ENCODE assay signal across 8 cellular contexts in genomic region chr19:18161691-18162039, GRCh38. TPM values are rescaled to one million over a fixed set of nuclear protein-coding genes. Genes with fewer than 3 reads are reported as not detected.
A peak's percentile ranks its signal among the peaks of the same experiment; 100 is the strongest.
DNase-seq lines count a peak whose midpoint lies in the region; ATAC-seq, FAIRE-seq and TF ChIP-seq lines count a peak whose summit lies in the region.

No MANE protein-coding gene starts in this region.

- no TSS peak for BruUV-seq in GM12878 (replicated peaks; lab: Mats Ljungman, UMichigan)

- DNase-seq in Right ventricle myocardium inferior (ENCODE audit: missing footprints) (no peak), cardiac septum (ENCODE audit: low spot score) (no peak), GM12878 (ENCODE audit: low read depth, low spot score) (no peak), mesothelial cell of epicardium (ENCODE audit: low spot score in 2 of 2, unreplicated experiment in 2 of 2) (no peak), NCI-H146 (lab: John Stamatoyannopoulos, UW) (no peak), HK-2 (ENCODE audit: unreplicated experiment) (no peak)

- H3K4me1 ChIP-seq in GM12878 (ENCODE audit: control insufficient read depth, insufficient read depth, low read length) (0 out of 2 replicates have a peak, but pooled peaks cover 5% of the 10 kb centered on the region), urinary bladder (ENCODE audit: insufficient read depth) (no peaks in the 10 kb centered on the region)

- POLR2A ChIA-PET in GM12878 (lab: Charles Lee), result no interaction called here

- H3K9me3 ChIP-seq in GM12878 (replicated peaks; ENCODE audit: control insufficient read depth, insufficient read depth, low read length), result no peaks in the 10 kb centered on the region

- H3K27ac ChIP-seq in GM12878 (ENCODE audit: control insufficient read depth, insufficient read depth), result no peak overlapping the region
- no peak overlapping the region for H3K27ac ChIP-seq in urinary bladder (ENCODE audit: low read depth)

- SMC1A ChIA-PET in GM12878 (lab: Charles Lee; ENCODE audit: uncharacterized antibody, unreplicated experiment), result no interaction called here

- peaks cover 7% of the 10 kb centered on the region in 2 experiments; a peak in 3 of 4 replicates for H3K36me3 ChIP-seq in GM12878 (ENCODE audit: control insufficient read depth in 2 of 2, insufficient read depth in 2 of 2, low read length in 1 of 2)
- H3K36me3 ChIP-seq in urinary bladder (ENCODE audit: insufficient read depth), result peaks cover 5% of the 10 kb centered on the region

- H3K36me3 Mint-ChIP-seq in mesothelial cell of epicardium, result peaks cover 24% of the 10 kb centered on the region

- no peak for TF ChIP-seq EP300 in GM12878 (IDR thresholded peaks at IDR 0.05; ENCODE audit: borderline replicate concordance in 1 of 2, control insufficient read depth in 1 of 2, low read depth in 2 of 2, low read length in 2 of 2)

- ATAC-seq in Right ventricle myocardium inferior (peak; percentile 7), GM12878 (no peak), GM21515 (IDR thresholded peaks at IDR 0.05; ENCODE audit: unreplicated experiment) (no peak)

- H3K27me3 Mint-ChIP-seq in mesothelial cell of epicardium (ENCODE audit: low read depth), result no peaks in the 10 kb centered on the region

- no peak overlapping the region for H3K27ac Mint-ChIP-seq in mesothelial cell of epicardium

- no peak for FAIRE-seq in GM12878 (lab: Jason Lieb, UNC)

- H3K27me3 ChIP-seq in GM12878 (replicated peaks in 1 of 2; ENCODE audit: control insufficient read depth in 2 of 2, insufficient read depth in 2 of 2, low read length in 1 of 2), result no peaks in the 10 kb centered on the region

- H3K4me1 Mint-ChIP-seq in mesothelial cell of epicardium, result peaks cover 22% of the 10 kb centered on the region

- peak overlapping the region; percentile 15 for H3K4me3 Mint-ChIP-seq in mesothelial cell of epicardium

- H3K4me2 ChIP-seq in GM12878 (ENCODE audit: control insufficient read depth, insufficient read depth), result 0 out of 2 replicates have a peak overlapping the region, but pooled peaks have one; percentile 30

- H3K9me3 Mint-ChIP-seq in mesothelial cell of epicardium, result no peaks in the 10 kb centered on the region

- H2AFZ ChIP-seq in GM12878 (ENCODE audit: control insufficient read depth, low read depth, low read length), result no peak overlapping the region; the same call in 1 of the 2 replicates

- WGBS in GM12878 (ENCODE audit: insufficient coverage, insufficient replicate concordance, low lambda C conversion rate, missing lambda C conversion rate), result 76% methylated on average over 16 of the region's 16 CpGs
- WGBS in urinary bladder, result 76% methylated on average over 16 of the region's 16 CpGs

- TF ChIP-seq POLR2A in GM12878 (IDR thresholded peaks at IDR 0.05; ENCODE audit: low read depth, low read length), result no peak

- H3K9ac ChIP-seq in GM12878 (ENCODE audit: control insufficient read depth, insufficient read depth, low read length), result no peak overlapping the region

- TF ChIP-seq CTCF in GM12878 (IDR thresholded peaks at IDR 0.05 in 2 of 3, conservative IDR thresholded peaks at IDR 0.05 in 1 of 3; ENCODE audit: control insufficient read depth in 2 of 3, extremely low read depth in 1 of 3, insufficient read depth in 1 of 3, low read depth in 3 of 3, low read length in 3 of 3), result no peak
- TF ChIP-seq CTCF in mesothelial cell of epicardium (IDR thresholded peaks at IDR 0.05; ENCODE audit: unreplicated experiment), result peak; percentile 16

- no peaks in the 10 kb centered on the region for H4K20me1 ChIP-seq in GM12878 (ENCODE audit: control insufficient read depth, insufficient read depth)

- H3K79me2 ChIP-seq in GM12878 (ENCODE audit: control insufficient read depth, insufficient read depth, low read length), result no peaks in the 10 kb centered on the region

- H3K4me3 ChIP-seq in GM12878 (no peak overlapping the region), urinary bladder (ENCODE audit: low read depth, low read length) (peak overlapping the region; percentile 23)

- CTCF ChIA-PET in GM12878 (lab: Yijun Ruan, JAX), result interaction anchor here (2.5 to 3.2 kb wide), 2 partner anchors 49 to 91 kb away, joined by 11 to 22 read pairs; no protein-coding TSS in a partner anchor

- no peak for TF ChIP-seq RAD21 in GM12878 (IDR thresholded peaks at IDR 0.05; ENCODE audit: insufficient read depth, low read depth, low read length)

- RAD21 ChIA-PET in GM12878 (lab: Charles Lee; ENCODE audit: unreplicated experiment), result interaction anchor here (0.6 to 1.2 kb wide), 2 partner anchors 44 to 510 kb away, joined by 3 read pairs; no protein-coding TSS in a partner anchor

- intact Hi-C loops in Right ventricle myocardium inferior (cut with DNase I) (no loop called here), cardiac septum (cut with DNase I) (no loop called here), GM12878 (cut with micrococcal nuclease; ENCODE audit: unreplicated experiment) (no loop called here)

- in situ Hi-C loops in GM12878 (cut with MboI), result no loop called here

RNA-seq across cellular contexts. Expression of gene PIK3R2, which starts 8.7 kb away (rescaled TPM):
- total RNA-seq in Right ventricle myocardium inferior (21.7 TPM), cardiac septum (28.3 TPM), GM12878 (2014; rRNA removed) (6.3 and 8.0 TPM in 2 replicates), GM12878 (2014; rRNA removed; fragmentation: Illumina TruSeq; extraction: Trizol) (1.9 and 3.9 TPM in 2 replicates), GM12878 (2021) (22.6 and 23.3 TPM in 2 replicates), mesothelial cell of epicardium (90.4 to 95.5 TPM (median 94.7 TPM) in 3 replicates), urinary bladder (12.2 TPM)
- total RNA-seq in GM12878 (2013; cell fraction: nucleolus; rRNA removed), result 11.5 and 13.9 TPM in 2 replicates
- polyA plus RNA-seq in GM12878 (2011; ENCODE audit: low read depth), result 4.0 TPM
- polyA plus RNA-seq in GM12878 (2011; rRNA removed) (2.9 and 6.4 TPM in 2 replicates), GM12878 (2014; fragmentation: Illumina TruSeq; extraction: Trizol) (0.73 and 3.4 TPM in 2 replicates), GM12878 (2014; fragmentation: Nextera tagmentation; extraction: Ambion mirVana) (under 1 TPM; 0.26 to 0.75 TPM), GM12878 (2014; rRNA removed) (5.2 and 5.8 TPM in 2 replicates), GM12878 (2016; fragmentation: Nextera tagmentation; extraction: Ambion mirVana) (1 to 10 TPM; 1.1 TPM), urinary bladder (17.0 TPM)
- 5.3 and 6.3 TPM in 2 replicates for polyA plus RNA-seq in GM12878 (2011; cell fraction: cytosol; rRNA removed)
- 10.3 and 15.7 TPM in 2 replicates for polyA plus RNA-seq in GM12878 (2011; cell fraction: nucleus; rRNA removed)
- 6.4 and 8.5 TPM in 2 replicates for polyA plus RNA-seq in GM12878 (2012)
- polyA minus RNA-seq in GM12878 (2011; rRNA and poly(A)+ RNA removed), result 6.4 and 9.5 TPM in 2 replicates
- 2.9 and 8.8 TPM in 2 replicates for polyA minus RNA-seq in GM12878 (2011; cell fraction: cytosol; rRNA and poly(A)+ RNA removed)
- polyA minus RNA-seq in GM12878 (2011; cell fraction: nucleus; rRNA and poly(A)+ RNA removed), result 2.1 and 3.8 TPM in 2 replicates

RNA-seq across cellular contexts. Expression of gene IFI30, which starts 11.9 kb away (rescaled TPM):
- total RNA-seq in Right ventricle myocardium inferior (32.5 TPM), cardiac septum (14.6 TPM), GM12878 (2014; rRNA removed) (747 and 845 TPM in 2 replicates), GM12878 (2014; rRNA removed; fragmentation: Illumina TruSeq; extraction: Trizol) (221 and 225 TPM in 2 replicates), GM12878 (2021) (301 and 314 TPM in 2 replicates), mesothelial cell of epicardium (0.32 to 2.0 TPM (median 0.36 TPM) in 3 replicates), urinary bladder (6.6 TPM)
- total RNA-seq in GM12878 (2013; cell fraction: nucleolus; rRNA removed), result 168 and 207 TPM in 2 replicates
- 218 TPM for polyA plus RNA-seq in GM12878 (2011; ENCODE audit: low read depth)
- polyA plus RNA-seq in GM12878 (2011; rRNA removed) (232 and 365 TPM in 2 replicates), GM12878 (2014; fragmentation: Illumina TruSeq; extraction: Trizol) (147 and 257 TPM in 2 replicates), GM12878 (2014; fragmentation: Nextera tagmentation; extraction: Ambion mirVana) (1,000 to 10,000 TPM; 1,054 to 1,112 TPM), GM12878 (2014; rRNA removed) (492 and 678 TPM in 2 replicates), GM12878 (2016; fragmentation: Nextera tagmentation; extraction: Ambion mirVana) (100 to 1,000 TPM; 445 to 456 TPM), urinary bladder (90.6 TPM)
- polyA plus RNA-seq in GM12878 (2011; cell fraction: cytosol; rRNA removed), result 606 and 650 TPM in 2 replicates
- 189 and 350 TPM in 2 replicates for polyA plus RNA-seq in GM12878 (2011; cell fraction: nucleus; rRNA removed)
- 260 and 337 TPM in 2 replicates for polyA plus RNA-seq in GM12878 (2012)
- 327 and 421 TPM in 2 replicates for polyA minus RNA-seq in GM12878 (2011; rRNA and poly(A)+ RNA removed)
- 126 and 162 TPM in 2 replicates for polyA minus RNA-seq in GM12878 (2011; cell fraction: cytosol; rRNA and poly(A)+ RNA removed)
- 67.9 and 87.0 TPM in 2 replicates for polyA minus RNA-seq in GM12878 (2011; cell fraction: nucleus; rRNA and poly(A)+ RNA removed)

RNA-seq across cellular contexts. Expression of gene MPV17L2, which starts 31.4 kb away (rescaled TPM):
- total RNA-seq in Right ventricle myocardium inferior, result 12.0 TPM
- 14.6 TPM for total RNA-seq in cardiac septum
- total RNA-seq in GM12878 (2013; cell fraction: nucleolus; rRNA removed), result 3.3 and 7.4 TPM in 2 replicates
- 26.7 and 32.0 TPM in 2 replicates for total RNA-seq in GM12878 (2014; rRNA removed)
- 13.6 and 15.4 TPM in 2 replicates for total RNA-seq in GM12878 (2014; rRNA removed; fragmentation: Illumina TruSeq; extraction: Trizol)
- total RNA-seq in GM12878 (2021), result 17.9 and 19.9 TPM in 2 replicates
- polyA plus RNA-seq in GM12878 (2011; ENCODE audit: low read depth), result 3.9 TPM
- polyA plus RNA-seq in GM12878 (2011; rRNA removed), result 7.1 and 17.1 TPM in 2 replicates
- polyA plus RNA-seq in GM12878 (2011; cell fraction: cytosol; rRNA removed), result 23.4 and 34.7 TPM in 2 replicates
- 12.4 and 16.0 TPM in 2 replicates for polyA plus RNA-seq in GM12878 (2011; cell fraction: nucleus; rRNA removed)
- 8.3 and 8.4 TPM in 2 replicates for polyA plus RNA-seq in GM12878 (2012)
- 10.4 and 25.9 TPM in 2 replicates for polyA plus RNA-seq in GM12878 (2014; fragmentation: Illumina TruSeq; extraction: Trizol)
- polyA plus RNA-seq in GM12878 (2014; fragmentation: Nextera tagmentation; extraction: Ambion mirVana), result 1 to 10 TPM; 5.1 to 7.7 TPM
- 39.4 and 44.5 TPM in 2 replicates for polyA plus RNA-seq in GM12878 (2014; rRNA removed)
- 10 to 100 TPM; 46.2 to 57.2 TPM for polyA plus RNA-seq in GM12878 (2016; fragmentation: Nextera tagmentation; extraction: Ambion mirVana)
- 16.2 and 19.9 TPM in 2 replicates for polyA minus RNA-seq in GM12878 (2011; rRNA and poly(A)+ RNA removed)
- polyA minus RNA-seq in GM12878 (2011; cell fraction: cytosol; rRNA and poly(A)+ RNA removed), result 6.1 and 7.6 TPM in 2 replicates
- 2.9 and 7.6 TPM in 2 replicates for polyA minus RNA-seq in GM12878 (2011; cell fraction: nucleus; rRNA and poly(A)+ RNA removed)
- total RNA-seq in mesothelial cell of epicardium, result 7.7 to 9.5 TPM (median 8.2 TPM) in 3 replicates
- total RNA-seq in urinary bladder, result 4.2 TPM
- 22.8 TPM for polyA plus RNA-seq in urinary bladder

RNA-seq across cellular contexts. Expression of gene RAB3A, which starts 42.2 kb away (rescaled TPM):
- total RNA-seq in Right ventricle myocardium inferior (25.4 TPM), cardiac septum (21.7 TPM), GM12878 (2014; rRNA removed) (0.98 and 1.2 TPM in 2 replicates), GM12878 (2014; rRNA removed; fragmentation: Illumina TruSeq; extraction: Trizol) (0.51 and 0.67 TPM in 2 replicates), GM12878 (2021) (2.9 and 3.5 TPM in 2 replicates), mesothelial cell of epicardium (5.9 to 6.7 TPM (median 6.4 TPM) in 3 replicates), urinary bladder (4.7 TPM)
- total RNA-seq in GM12878 (2013; cell fraction: nucleolus; rRNA removed), result 9.4 and 18.2 TPM in 2 replicates
- 0.73 TPM for polyA plus RNA-seq in GM12878 (2011; ENCODE audit: low read depth)
- polyA plus RNA-seq in GM12878 (2011; rRNA removed) (1.3 and 2.8 TPM in 2 replicates), GM12878 (2014; fragmentation: Illumina TruSeq; extraction: Trizol) (0.54 and 1.1 TPM in 2 replicates), GM12878 (2014; fragmentation: Nextera tagmentation; extraction: Ambion mirVana) (under 1 TPM in 1 of 2 experiments, not detected in 1; 0.07 TPM), GM12878 (2014; rRNA removed) (1.0 and 2.5 TPM in 2 replicates), GM12878 (2016; fragmentation: Nextera tagmentation; extraction: Ambion mirVana) (1 to 10 TPM; 1.6 to 2.0 TPM), urinary bladder (5.5 TPM)
- polyA plus RNA-seq in GM12878 (2011; cell fraction: cytosol; rRNA removed), result 3.9 and 4.9 TPM in 2 replicates
- polyA plus RNA-seq in GM12878 (2011; cell fraction: nucleus; rRNA removed), result 9.4 and 10.2 TPM in 2 replicates
- polyA plus RNA-seq in GM12878 (2012), result 1.5 and 3.5 TPM in 2 replicates
- 13.7 and 23.1 TPM in 2 replicates for polyA minus RNA-seq in GM12878 (2011; rRNA and poly(A)+ RNA removed)
- 3.7 and 6.1 TPM in 2 replicates for polyA minus RNA-seq in GM12878 (2011; cell fraction: cytosol; rRNA and poly(A)+ RNA removed)
- 8.9 and 16.6 TPM in 2 replicates for polyA minus RNA-seq in GM12878 (2011; cell fraction: nucleus; rRNA and poly(A)+ RNA removed)
